In genomic region chr3:108085821-108086350, GRCh38 we compare ENCODE assay signal across 32 cellular contexts.
A peak's percentile ranks its signal among the peaks of the same experiment; 100 is the strongest.
DNase-seq lines count a peak whose midpoint lies in the region; ATAC-seq and TF ChIP-seq lines count a peak whose summit lies in the region.
"Had no signal": no experiment of that assay in that cellular context is flagged by ENCODE, and none has a peak within 500 bp of the region (broad histone marks: within the 10 kb centered on the region; RNA-seq: fewer than 3 reads in every experiment).

No MANE protein-coding gene starts in this region.

- H3K9ac ChIP-seq in DND-41 (ENCODE audit: low read depth, low read length) (no peak overlapping the region), Loucy (ENCODE audit: low read depth, low read length, poor library complexity, severe bottlenecking) (peak overlapping the region; percentile 95)
- H3K9ac ChIP-seq: KMS-11 had no signal

- no peaks in the 10 kb centered on the region for H3K9me2 ChIP-seq in Loucy (replicated peaks; ENCODE audit: low read depth, low read length)

- no peak for TF ChIP-seq CTCF in AG10803 (conservative IDR thresholded peaks at IDR 0.05; ENCODE audit: low read length)
- TF ChIP-seq CTCF in DND-41 (IDR thresholded peaks at IDR 0.05; ENCODE audit: borderline replicate concordance, extremely low read depth, low read length, poor library complexity, severe bottlenecking): no peak
- no peak for TF ChIP-seq CTCF in Loucy (conservative IDR thresholded peaks at IDR 0.05; ENCODE audit: low read length)

- H3K79me2 ChIP-seq in DND-41 (ENCODE audit: insufficient read depth, low read length) (peaks cover 99% of the 10 kb centered on the region), Loucy (ENCODE audit: insufficient read depth, low read length) (peaks cover 99% of the 10 kb centered on the region)

- no peak overlapping the region for H3K27ac ChIP-seq in DND-41 (ENCODE audit: low read length)
- H3K27ac ChIP-seq: ascending aorta, cardiac muscle cell, KMS-11, prostate gland had no signal

- peaks cover 48% of the 10 kb centered on the region; the same call in 1 of the 2 replicates for H4K20me1 ChIP-seq in DND-41 (ENCODE audit: insufficient read depth, low read length)
- H4K20me1 ChIP-seq in Loucy (ENCODE audit: insufficient read depth, low read length, poor library complexity, severe bottlenecking): peaks cover 93% of the 10 kb centered on the region

- H3K4me3 ChIP-seq in AG10803 (ENCODE audit: low read length) (no peak overlapping the region), DND-41 (ENCODE audit: low read depth in 1 of 2, low read length in 2 of 2) (no peak overlapping the region), Loucy (ENCODE audit: low read length, poor library complexity, severe bottlenecking) (peak overlapping the region; percentile 84)
- H3K4me3 ChIP-seq: ascending aorta, cardiac muscle cell, coronary artery, prostate gland had no signal

- H3K36me3 ChIP-seq in DND-41 (ENCODE audit: insufficient read depth, low read length) (peaks cover 16% of the 10 kb centered on the region), Loucy (ENCODE audit: insufficient read depth, low read length) (no peaks in the 10 kb centered on the region)
- H3K36me3 ChIP-seq: ascending aorta, cardiac muscle cell, prostate gland had no signal

- H3F3A ChIP-seq in Loucy (ENCODE audit: low read depth): no peaks in the 10 kb centered on the region

- no peaks in the 10 kb centered on the region for H3K27me3 ChIP-seq in DND-41 (ENCODE audit: insufficient read depth, low read length, poor library complexity)
- no peaks in the 10 kb centered on the region for H3K27me3 ChIP-seq in Loucy (ENCODE audit: insufficient read depth, low read length, poor library complexity, severe bottlenecking)
- H3K27me3 ChIP-seq: ascending aorta had no signal

- H2AFZ ChIP-seq in DND-41 (ENCODE audit: low read depth, low read length) (no peak overlapping the region), Loucy (ENCODE audit: low read length) (no peak overlapping the region)

- no peaks in the 10 kb centered on the region for H3K9me3 ChIP-seq in DND-41 (ENCODE audit: insufficient read depth, low read length, severe bottlenecking)
- no peaks in the 10 kb centered on the region for H3K9me3 ChIP-seq in Loucy (ENCODE audit: insufficient read depth, low read depth, low read length)
- H3K9me3 ChIP-seq: ascending aorta, prostate gland had no signal

- ATAC-seq in DND-41 (ENCODE audit: insufficient read depth, low read depth) (no peak), HG03280 (IDR thresholded peaks at IDR 0.05; ENCODE audit: unreplicated experiment) (no peak)
- ATAC-seq: effector memory CD8-positive, alpha-beta T cell; naive thymus-derived CD8-positive, alpha-beta T cell; Right ventricle myocardium inferior; sciatic nerve had no signal

- H3K4me1 ChIP-seq in DND-41 (ENCODE audit: insufficient read depth, low read length) (peaks cover 59% of the 10 kb centered on the region), Loucy (ENCODE audit: insufficient read depth, low read length, poor library complexity, severe bottlenecking) (peaks cover 79% of the 10 kb centered on the region)
- H3K4me1 ChIP-seq: prostate gland had no signal

- peak; percentile 31 for DNase-seq in AG10803 (ENCODE audit: low read depth)
- DNase-seq in DND-41: no peak
- DNase-seq in fibroblast of peridontal ligament (ENCODE audit: extremely low read depth): peak; percentile 43
- DNase-seq in activated gamma-delta T cell (lab: John Stamatoyannopoulos, UW): no peak
- no peak for DNase-seq in midbrain (lab: John Stamatoyannopoulos, UW)
- DNase-seq in NCI-H2196 treated with DMSO at 0.1 percent for 48 hours (lab: John Stamatoyannopoulos, UW; ENCODE audit: unreplicated experiment): no peak
- DNase-seq: activated CD4-positive, alpha-beta memory T cell treated with anti-CD3 and anti-CD28 coated beads for 36 hours; activated CD8-positive, alpha-beta memory T cell treated with anti-CD3 and anti-CD28 coated beads, Interleukin-2, amount 50 U/mL, for 4 hours; COR-L47; DMS53; effector memory CD8-positive, alpha-beta T cell; erythroblast; GDM1; H9; naive thymus-derived CD8-positive, alpha-beta T cell; NCI-H1417 treated with DMSO at 0.1 percent for 48 hours; NCI-H2081; NCI-H345; NCI-H69; occipital lobe; stimulated activated CD4-positive, alpha-beta T cell treated with anti-CD3 and anti-CD28 coated beads, Interleukin-4, amount 100 ng/mL, for 1 hour; T-helper 2 cell; trophoblast cell had no signal

- peak overlapping the region; percentile 83; the same call in 1 of the 2 replicates for H3K4me2 ChIP-seq in DND-41 (ENCODE audit: insufficient read depth, low read length)
- H3K4me2 ChIP-seq in Loucy (ENCODE audit: low read depth, low read length, poor library complexity, severe bottlenecking): peak overlapping the region; percentile 86
- H3K4me2 ChIP-seq: KMS-11 had no signal

Comparison
In these comparisons a context has a peak if more than half of its experiments do, and no peak if none do; other contexts are left out.
1. DNase-seq: peak in AG10803 (single experiment) and fibroblast of peridontal ligament (single experiment); none in DND-41 (single experiment), activated gamma-delta T cell (single experiment), midbrain (single experiment) and NCI-H2196 treated with DMSO at 0.1 percent for 48 hours (single experiment).